Comparison of ENCODE assay signal across 16 cellular contexts in genomic region chr16:1469693-1470201, GRCh38. TPM values are rescaled to one million over a fixed set of nuclear protein-coding genes. Genes with fewer than 3 reads are reported as not detected.
A peak's percentile ranks its signal among the peaks of the same experiment; 100 is the strongest.
DNase-seq lines count a peak whose midpoint lies in the region; ATAC-seq, FAIRE-seq and TF ChIP-seq lines count a peak whose summit lies in the region.
"Had no signal": no experiment of that assay in that cellular context is flagged by ENCODE, and none has a peak within 500 bp of the region (broad histone marks: within the 10 kb centered on the region; RNA-seq: fewer than 3 reads in every experiment).

No MANE protein-coding gene starts in this region.

- POLR2A ChIA-PET in CD8-positive, alpha-beta T cell (lab: Charles Lee) = interaction anchor here (0.6 kb wide), 1 partner anchor 147 kb away, joined by 3 read pairs; no protein-coding TSS in a partner anchor

- H3K27ac ChIP-seq in CD8-positive, alpha-beta T cell (ENCODE audit: low read depth, low read length) = no peak overlapping the region
- H3K27ac ChIP-seq: SJCRH30 had no signal

- H3K9me3 ChIP-seq in CD8-positive, alpha-beta T cell (ENCODE audit: low read length) = no peaks in the 10 kb centered on the region
- H3K9me3 ChIP-seq: gastroesophageal sphincter, SJCRH30 had no signal

- in situ Hi-C loops in KBM-7 (cut with MboI; ENCODE audit: low pct_unique_long_range_greater_than_20kb, low sequenced_read_pairs) = no loop called here

- H3K27me3 Mint-ChIP-seq in CD8-positive, alpha-beta T cell (ENCODE audit: low read depth) = no peaks in the 10 kb centered on the region
- no peaks in the 10 kb centered on the region for H3K27me3 Mint-ChIP-seq in neural crest cell (ENCODE audit: low read depth)

- no peak for DNase-seq in CD8-positive, alpha-beta T cell
- DNase-seq in KBM-7 (peak; percentile 92), bronchial epithelial cell (ENCODE audit: low read depth) (no peak), neural crest cell (ENCODE audit: low read depth, low spot score) (no peak), amygdala (lab: John Stamatoyannopoulos, UW) (no peak), NCI-H2107 (lab: John Stamatoyannopoulos, UW) (no peak)
- no peak for DNase-seq in stimulated activated CD4-positive, alpha-beta T cell treated with anti-CD3 and anti-CD28 coated beads, Interleukin-4, amount 100 ng/mL, for 4 hours
- DNase-seq: activated naive CD4-positive, alpha-beta T cell treated with anti-CD3 and anti-CD28 coated beads, Interleukin-2, amount 50 U/mL, for 16 hours; mammary epithelial cell; MM.1S; NCI-H526; SJCRH30 had no signal

- H3K36me3 Mint-ChIP-seq in CD8-positive, alpha-beta T cell = peaks cover 10% of the 10 kb centered on the region
- H3K36me3 Mint-ChIP-seq in neural crest cell (ENCODE audit: low read depth) = no peaks in the 10 kb centered on the region

- H3K27me3 ChIP-seq in CD8-positive, alpha-beta T cell (ENCODE audit: insufficient read depth, low read length) = no peaks in the 10 kb centered on the region
- H3K27me3 ChIP-seq in bronchial epithelial cell (ENCODE audit: control insufficient read depth, insufficient read depth, low read length) = no peaks in the 10 kb centered on the region
- H3K27me3 ChIP-seq: gastroesophageal sphincter, SJCRH30 had no signal

- H3K27ac Mint-ChIP-seq in CD8-positive, alpha-beta T cell = peak overlapping the region; percentile 45
- no peak overlapping the region for H3K27ac Mint-ChIP-seq in neural crest cell (ENCODE audit: unreplicated experiment)

- CTCF ChIA-PET in CD8-positive, alpha-beta T cell (lab: Charles Lee) = no interaction called here

- H3K4me1 Mint-ChIP-seq in CD8-positive, alpha-beta T cell (ENCODE audit: low read depth) = peaks cover 42% of the 10 kb centered on the region
- peaks cover 19% of the 10 kb centered on the region for H3K4me1 Mint-ChIP-seq in neural crest cell

- H3K4me3 ChIP-seq in CD8-positive, alpha-beta T cell (ENCODE audit: low read depth, low read length) = no peak overlapping the region
- H3K4me3 ChIP-seq in bronchial epithelial cell (ENCODE audit: low read depth, low read length) = no peak overlapping the region
- H3K4me3 ChIP-seq: SJCRH30 had no signal

- H3K4me1 ChIP-seq in CD8-positive, alpha-beta T cell (ENCODE audit: insufficient read depth, low read length) = peaks cover 25% of the 10 kb centered on the region
- H3K4me1 ChIP-seq: SJCRH30 had no signal

- no peak overlapping the region for H3K4me3 Mint-ChIP-seq in CD8-positive, alpha-beta T cell
- H3K4me3 Mint-ChIP-seq in neural crest cell = peak overlapping the region; percentile 17

- no peak for TF ChIP-seq CTCF in CD8-positive, alpha-beta T cell (IDR thresholded peaks at IDR 0.05)
- no peak for TF ChIP-seq CTCF in bronchial epithelial cell (IDR thresholded peaks at IDR 0.05; ENCODE audit: insufficient read depth, low read length, severe bottlenecking)
- no peak for TF ChIP-seq CTCF in neural crest cell (conservative IDR thresholded peaks at IDR 0.05)

- intact Hi-C loops in CD8-positive, alpha-beta T cell (cut with DNase I, micrococcal nuclease) = loop anchor here in 1 of 2 experiments (10.0 kb wide), 2 partner anchors 65 to 165 kb away; partner anchors contain the start of genes TMEM204 and UBE2I

- FAIRE-seq in bronchial epithelial cell (lab: Jason Lieb, UNC) = peak; percentile 43
- FAIRE-seq: D721Med had no signal

- H3K36me3 ChIP-seq in CD8-positive, alpha-beta T cell (ENCODE audit: insufficient read depth, low read length) = no peaks in the 10 kb centered on the region
- no peaks in the 10 kb centered on the region for H3K36me3 ChIP-seq in bronchial epithelial cell (ENCODE audit: control insufficient read depth, insufficient read depth, low read length)
- H3K36me3 ChIP-seq: SJCRH30 had no signal

- no peak for ATAC-seq in CD8-positive, alpha-beta T cell
- ATAC-seq in GM18517 (IDR thresholded peaks at IDR 0.05; ENCODE audit: unreplicated experiment) = no peak
- ATAC-seq: gastroesophageal sphincter, sciatic nerve had no signal

- H3K9me3 Mint-ChIP-seq in CD8-positive, alpha-beta T cell = no peaks in the 10 kb centered on the region
- no peaks in the 10 kb centered on the region for H3K9me3 Mint-ChIP-seq in neural crest cell

RNA-seq across cellular contexts. Expression of gene CLCN7, which starts 5.1 kb away (rescaled TPM):
- total RNA-seq in CD8-positive, alpha-beta T cell = 10 to 100 TPM; 85.7 to 90.0 TPM
- 36.6 and 46.7 TPM in 2 replicates for total RNA-seq in bronchial epithelial cell
- total RNA-seq in neural crest cell = 74.5 and 82.4 TPM in 2 replicates

RNA-seq across cellular contexts. Expression of gene PTX4, which starts 19.0 kb away (rescaled TPM):
- not detected for total RNA-seq in CD8-positive, alpha-beta T cell
- total RNA-seq in bronchial epithelial cell (under 0.01 TPM in 1 of 2 replicates, not detected in the other), neural crest cell (0.28 TPM in 1 of 2 replicates, not detected in the other)
- total RNA-seq: mammary epithelial cell, sciatic nerve, SJCRH30 had no signal

RNA-seq across cellular contexts. Expression of gene TELO2, which starts 23.4 kb away (rescaled TPM):
- total RNA-seq in CD8-positive, alpha-beta T cell = 10 to 100 TPM; 23.0 to 23.6 TPM
- 6.4 and 8.2 TPM in 2 replicates for total RNA-seq in bronchial epithelial cell
- 77.9 and 87.5 TPM in 2 replicates for total RNA-seq in neural crest cell

RNA-seq across cellular contexts. Expression of gene CCDC154, which starts 25.4 kb away (rescaled TPM):
- total RNA-seq in CD8-positive, alpha-beta T cell = 1 to 10 TPM; 2.2 to 2.4 TPM
- total RNA-seq in bronchial epithelial cell (under 0.01 and 0.51 TPM in 2 replicates), neural crest cell (1.2 and 1.9 TPM in 2 replicates)
- total RNA-seq: gastroesophageal sphincter had no signal

RNA-seq across cellular contexts. Expression of gene PERCC1, which starts 38.9 kb away (rescaled TPM):
- total RNA-seq in CD8-positive, alpha-beta T cell = 1 to 10 TPM in 1 of 2 experiments, under 1 TPM in 1; 0.75 to 1.2 TPM
- total RNA-seq in bronchial epithelial cell (not detected in 2 replicates), neural crest cell (not detected in 2 replicates)
- total RNA-seq: sciatic nerve had no signal
